ENCODE assay signal across 13 cellular contexts in the genomic region with DNA sequence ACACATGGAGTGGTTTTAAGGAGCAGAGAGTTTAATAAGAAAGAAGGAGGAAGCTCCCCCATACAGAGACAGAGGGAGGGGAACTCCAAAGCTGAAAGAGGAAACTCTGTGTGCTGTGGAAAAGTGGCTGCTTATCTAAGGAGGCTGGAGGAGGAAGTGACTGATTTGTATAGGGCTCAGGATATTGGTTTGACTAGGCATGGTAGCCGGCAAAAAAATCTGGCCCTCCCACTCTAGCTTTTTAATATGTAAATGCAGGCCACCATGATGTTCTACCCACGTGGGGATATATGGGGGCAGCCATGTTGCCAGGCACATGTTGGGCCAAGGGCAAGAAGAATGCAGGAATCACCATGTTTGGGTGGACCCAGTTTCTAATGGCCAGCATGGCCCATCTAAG.
DNase-seq lines count a peak whose midpoint lies in the region; ATAC-seq, FAIRE-seq and TF ChIP-seq lines count a peak whose summit lies in the region.
"Had no signal": no experiment of that assay in that cellular context is flagged by ENCODE, and none has a peak within 500 bp of the region (broad histone marks: within the 10 kb centered on the region; RNA-seq: fewer than 3 reads in every experiment).

No MANE protein-coding gene starts in this region.

- TF ChIP-seq EP300 in HepG2 (IDR thresholded peaks at IDR 0.05; ENCODE audit: low read depth in 2 of 2, low read length in 2 of 2) (no peak), HepG2 (CRISPR knock-in tag; IDR thresholded peaks at IDR 0.05; ENCODE audit: borderline replicate concordance) (no peak)

- in situ Hi-C loops in HepG2 (cut with HindIII; ENCODE audit: extremely low pct_ligation_motif_present, low pct_unique_long_range_greater_than_20kb): no loop called here

- intact Hi-C loops in right lobe of liver (cut with DNase I) (no loop called here), HepG2 (cut with micrococcal nuclease; ENCODE audit: unreplicated experiment) (no loop called here), posterior vena cava (cut with DNase I) (loop anchor here in 1 of 2 donors (5.0 kb wide), 1 partner anchor 754 kb away; the partner anchor contains the start of gene NXPH2)

- H3K27ac ChIP-seq in right lobe of liver: no peak overlapping the region
- no peak overlapping the region for H3K27ac ChIP-seq in HepG2 (ENCODE audit: extremely low read length, insufficient read depth, low read length)
- H3K27ac ChIP-seq: colonic mucosa, gastrocnemius medialis, thoracic aorta had no signal

- H3K9me3 ChIP-seq in right lobe of liver: no peaks in the 10 kb centered on the region
- H3K9me3 ChIP-seq in HepG2 (ENCODE audit: low read length): no peaks in the 10 kb centered on the region
- H3K9me3 ChIP-seq: colonic mucosa, gastrocnemius medialis, thoracic aorta had no signal

- BruUV-seq in HepG2 (replicated peaks; lab: Mats Ljungman, UMichigan): no TSS peak

- no peak for TF ChIP-seq POLR2A in right lobe of liver (IDR thresholded peaks at IDR 0.05)
- TF ChIP-seq POLR2A in HepG2 (IDR thresholded peaks at IDR 0.05; ENCODE audit: insufficient read depth in 1 of 2, low read depth in 2 of 2, low read length in 2 of 2): no peak

- CTCF ChIA-PET in HepG2 (lab: Yijun Ruan, JAX; ENCODE audit: low intra/inter-chr PET ratio, low total read pairs): no interaction called here

- H3K79me2 ChIP-seq in HepG2 (ENCODE audit: insufficient read depth, low read length): no peaks in the 10 kb centered on the region

- TF ChIP-seq RAD21 in HepG2 (CRISPR knock-in tag; IDR thresholded peaks at IDR 0.05): no peak

- WGBS in right lobe of liver (ENCODE audit: insufficient coverage, low coverage, low lambda C conversion rate, missing lambda C conversion rate): 8% methylated on average over 2 of the region's 2 CpGs
- 43% methylated on average over 2 of the region's 2 CpGs for WGBS in HepG2 (ENCODE audit: low lambda C conversion rate)

- no peak overlapping the region for H3K4me2 ChIP-seq in HepG2 (ENCODE audit: low read depth, low read length)

- POLR2A ChIA-PET in HepG2 (lab: Yijun Ruan, JAX): no interaction called here

- no peak for FAIRE-seq in HepG2 (lab: Jason Lieb, UNC)

- ATAC-seq in right lobe of liver (peak; percentile 49 to 63 (median 58)), HepG2 (no peak), HG03095 (IDR thresholded peaks at IDR 0.05; ENCODE audit: unreplicated experiment) (peak; percentile 37)
- ATAC-seq: gastrocnemius medialis, PC-3 had no signal

- no peak for TF ChIP-seq CTCF in right lobe of liver (IDR thresholded peaks at IDR 0.05)
- TF ChIP-seq CTCF in HepG2 (CRISPR knock-in tag; IDR thresholded peaks at IDR 0.05): no peak

- DNase-seq in right lobe of liver (peak in 1 of 3 donors; percentile 12), HepG2 (ENCODE audit: low spot score) (no peak), SKM-1 treated with dmso at 0.1 percent for 144 hours (lab: John Stamatoyannopoulos, UW; ENCODE audit: unreplicated experiment) (peak; percentile 87), DMS114 treated with DMSO at 0.1 percent for 48 hours (lab: John Stamatoyannopoulos, UW; ENCODE audit: unreplicated experiment) (no peak), NCI-H2171 treated with DMSO at 0.1 percent for 48 hours (lab: John Stamatoyannopoulos, UW) (no peak), posterior vena cava (ENCODE audit: low spot score) (no peak)
- DNase-seq in activated CD8-positive, alpha-beta memory T cell treated with anti-CD3 and anti-CD28 coated beads for 24 hours: no peak
- DNase-seq: activated B cell treated with CpG ODN at 0.5 μM for 24 hours, colonic mucosa, gastrocnemius medialis, PC-3 had no signal

- no peak overlapping the region for H3K4me3 ChIP-seq in right lobe of liver
- no peak overlapping the region for H3K4me3 ChIP-seq in HepG2 (replicated peaks in 1 of 3; ENCODE audit: insufficient read depth in 1 of 3, low read depth in 2 of 3, low read length in 3 of 3)
- H3K4me3 ChIP-seq: colonic mucosa, gastrocnemius medialis, thoracic aorta had no signal

- no peaks in the 10 kb centered on the region for H4K20me1 ChIP-seq in HepG2 (ENCODE audit: insufficient read depth, low read length)

- H3K9ac ChIP-seq in HepG2 (ENCODE audit: insufficient read depth, low read depth, low read length): no peak overlapping the region

- H3K36me3 ChIP-seq in right lobe of liver: no peaks in the 10 kb centered on the region
- H3K36me3 ChIP-seq in HepG2 (replicated peaks in 1 of 2; ENCODE audit: control insufficient read depth in 1 of 2, insufficient read depth in 2 of 2, low read length in 2 of 2): no peaks in the 10 kb centered on the region
- H3K36me3 ChIP-seq: colonic mucosa, gastrocnemius medialis, thoracic aorta had no signal

- no peaks in the 10 kb centered on the region for H3K27me3 ChIP-seq in right lobe of liver
- H3K27me3 ChIP-seq in HepG2 (ENCODE audit: control insufficient read depth in 1 of 2, insufficient read depth in 2 of 2, low read length in 2 of 2): peaks cover 0 to 5% of the 10 kb centered on the region in 2 experiments; a peak in 2 of 5 replicates
- H3K27me3 ChIP-seq: colonic mucosa, gastrocnemius medialis had no signal

- H3K4me1 ChIP-seq in right lobe of liver (no peaks in the 10 kb centered on the region), HepG2 (ENCODE audit: insufficient read depth, low read length) (peaks cover 15% of the 10 kb centered on the region)
- H3K4me1 ChIP-seq: colonic mucosa, gastrocnemius medialis had no signal

- no peak overlapping the region for H2AFZ ChIP-seq in HepG2 (ENCODE audit: low read length)

TF ChIP-seq in HepG2, 621 proteins besides CTCF, POLR2A, EP300 and RAD21:
- TF ChIP-seq STAT6 (CRISPR knock-in tag; IDR thresholded peaks at IDR 0.05; ENCODE audit: borderline replicate concordance): no peak
- TF ChIP-seq, protein P1, sequence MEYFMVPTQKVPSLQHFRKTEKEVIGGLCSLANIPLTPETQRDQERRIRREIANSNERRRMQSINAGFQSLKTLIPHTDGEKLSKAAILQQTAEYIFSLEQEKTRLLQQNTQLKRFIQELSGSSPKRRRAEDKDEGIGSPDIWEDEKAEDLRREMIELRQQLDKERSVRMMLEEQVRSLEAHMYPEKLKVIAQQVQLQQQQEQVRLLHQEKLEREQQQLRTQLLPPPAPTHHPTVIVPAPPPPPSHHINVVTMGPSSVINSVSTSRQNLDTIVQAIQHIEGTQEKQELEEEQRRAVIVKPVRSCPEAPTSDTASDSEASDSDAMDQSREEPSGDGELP (IDR thresholded peaks at IDR 0.05; ENCODE audit: borderline replicate concordance, low read depth): no peak
- TF ChIP-seq ZNF33A (CRISPR knock-in tag; IDR thresholded peaks at IDR 0.05; ENCODE audit: borderline replicate concordance): no peak
- no peak for TF ChIP-seq ZSCAN12 (CRISPR knock-in tag; IDR thresholded peaks at IDR 0.05)
- no peak for TF ChIP-seq ZNF253 (CRISPR knock-in tag; IDR thresholded peaks at IDR 0.05; ENCODE audit: borderline replicate concordance)
- no peak for TF ChIP-seq ISX (CRISPR knock-in tag; conservative IDR thresholded peaks at IDR 0.05)
- no peak for TF ChIP-seq KDM1A (CRISPR knock-in tag; IDR thresholded peaks at IDR 0.05)
- TF ChIP-seq, protein P2, sequence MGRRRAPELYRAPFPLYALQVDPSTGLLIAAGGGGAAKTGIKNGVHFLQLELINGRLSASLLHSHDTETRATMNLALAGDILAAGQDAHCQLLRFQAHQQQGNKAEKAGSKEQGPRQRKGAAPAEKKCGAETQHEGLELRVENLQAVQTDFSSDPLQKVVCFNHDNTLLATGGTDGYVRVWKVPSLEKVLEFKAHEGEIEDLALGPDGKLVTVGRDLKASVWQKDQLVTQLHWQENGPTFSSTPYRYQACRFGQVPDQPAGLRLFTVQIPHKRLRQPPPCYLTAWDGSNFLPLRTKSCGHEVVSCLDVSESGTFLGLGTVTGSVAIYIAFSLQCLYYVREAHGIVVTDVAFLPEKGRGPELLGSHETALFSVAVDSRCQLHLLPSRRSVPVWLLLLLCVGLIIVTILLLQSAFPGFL (CRISPR knock-in tag; IDR thresholded peaks at IDR 0.05): no peak
- no peak for TF ChIP-seq ARNT2 (CRISPR knock-in tag; IDR thresholded peaks at IDR 0.05; ENCODE audit: low read depth)
- no peak for TF ChIP-seq FOXJ3 (CRISPR knock-in tag; IDR thresholded peaks at IDR 0.05; ENCODE audit: borderline replicate concordance)
- no peak for TF ChIP-seq AGO2 (optimal IDR thresholded peaks at IDR 0.05; ENCODE audit: low read depth, low read length)
- no peak for TF ChIP-seq GATAD2A (CRISPR knock-in tag; IDR thresholded peaks at IDR 0.05)
- TF ChIP-seq ZNF607 (CRISPR knock-in tag; IDR thresholded peaks at IDR 0.05; ENCODE audit: borderline replicate concordance): no peak
- TF ChIP-seq MIER3 (CRISPR knock-in tag; IDR thresholded peaks at IDR 0.05; ENCODE audit: borderline replicate concordance): no peak
- TF ChIP-seq FOXC1 (CRISPR knock-in tag; IDR thresholded peaks at IDR 0.05; ENCODE audit: borderline replicate concordance): no peak
- no peak for TF ChIP-seq ZNF296 (CRISPR knock-in tag; conservative IDR thresholded peaks at IDR 0.05)
- no peak for TF ChIP-seq NPAS2 (CRISPR knock-in tag; IDR thresholded peaks at IDR 0.05; ENCODE audit: borderline replicate concordance)
- no peak for TF ChIP-seq MED13 (CRISPR knock-in tag; IDR thresholded peaks at IDR 0.05)
TF ChIP-seq in HepG2: peak in this region for 0.
